1 cellular context compared by ENCODE assay signal in genomic region chr7:24703296-24703695, GRCh38.
TF ChIP-seq lines count a peak whose summit lies in the region.

No MANE protein-coding gene starts in this region.

TF ChIP-seq in IMR-90, 13 proteins besides CTCF, POLR2A, EP300 and RAD21:
- no peak for TF ChIP-seq RCOR1 (IDR thresholded peaks at IDR 0.05; ENCODE audit: insufficient replicate concordance, low read length)
- no peak for TF ChIP-seq MAZ (IDR thresholded peaks at IDR 0.05; ENCODE audit: borderline replicate concordance, low read depth, low read length)
- no peak for TF ChIP-seq FOS (IDR thresholded peaks at IDR 0.05; ENCODE audit: low read depth, low read length)
